Comparison of ENCODE assay signal across 1 cellular context in genomic region chr5:88524941-88525340, GRCh38.
TF ChIP-seq lines count a peak whose summit lies in the region.

No MANE protein-coding gene starts in this region.

TF ChIP-seq in K562, 482 proteins besides CTCF, POLR2A, EP300 and RAD21 (continued from another document):
- TF ChIP-seq POLR3A (IDR thresholded peaks at IDR 0.05; ENCODE audit: borderline replicate concordance, extremely low read depth, insufficient read depth, insufficient read length) = no peak
- TF ChIP-seq ZNF668 (CRISPR knock-in tag; IDR thresholded peaks at IDR 0.05) = no peak
- TF ChIP-seq KDM2B (CRISPR knock-in tag; IDR thresholded peaks at IDR 0.05) = no peak
- TF ChIP-seq ATF3 (IDR thresholded peaks at IDR 0.05) = peak; percentile 38; the same call in 1 of the 2 replicates
- no peak for TF ChIP-seq ATF3 (CRISPR knock-in tag; conservative IDR thresholded peaks at IDR 0.05)
- TF ChIP-seq HDAC6 (IDR thresholded peaks at IDR 0.05; ENCODE audit: low read depth, low read length) = no peak
- no peak for TF ChIP-seq NFIX (CRISPR knock-in tag; IDR thresholded peaks at IDR 0.05; ENCODE audit: low read depth)
- TF ChIP-seq ZC3H11A (IDR thresholded peaks at IDR 0.05; ENCODE audit: low read depth, low read length) = no peak
- TF ChIP-seq ZC3H4 (CRISPR knock-in tag; IDR thresholded peaks at IDR 0.05; ENCODE audit: borderline replicate concordance) = no peak
- no peak for TF ChIP-seq CEBPG (CRISPR knock-in tag; IDR thresholded peaks at IDR 0.05)
- TF ChIP-seq CEBPG (tag; conservative IDR thresholded peaks at IDR 0.05 in 1 of 2, IDR thresholded peaks at IDR 0.05 in 1 of 2) = peak; percentile 77 to 83
- TF ChIP-seq PHF21A (IDR thresholded peaks at IDR 0.05; ENCODE audit: borderline replicate concordance, low read depth) = no peak
- no peak for TF ChIP-seq ZNF707 (CRISPR knock-in tag; conservative IDR thresholded peaks at IDR 0.05)
- TF ChIP-seq BRD4 (IDR thresholded peaks at IDR 0.05) = no peak
- TF ChIP-seq E2F6 (IDR thresholded peaks at IDR 0.05; ENCODE audit: borderline replicate concordance in 1 of 2, extremely low read depth in 1 of 2, insufficient read depth in 1 of 2, insufficient read length in 1 of 2, low read depth in 1 of 2, low read length in 1 of 2, poor library complexity in 1 of 2, severe bottlenecking in 1 of 2) = no peak
- TF ChIP-seq U2AF2 (optimal IDR thresholded peaks at IDR 0.05; ENCODE audit: low read depth, low read length) = no peak
- TF ChIP-seq SAFB (IDR thresholded peaks at IDR 0.05; ENCODE audit: borderline replicate concordance, low read depth, low read length) = no peak
